ENCODE assay signal across 14 cellular contexts in genomic region chr15:65979316-65979715, GRCh38.
DNase-seq lines count a peak whose midpoint lies in the region; ATAC-seq, FAIRE-seq and TF ChIP-seq lines count a peak whose summit lies in the region.
"Had no signal": no experiment of that assay in that cellular context is flagged by ENCODE, and none has a peak within 500 bp of the region (broad histone marks: within the 10 kb centered on the region; RNA-seq: fewer than 3 reads in every experiment).

No MANE protein-coding gene starts in this region.

- no peak for FAIRE-seq in keratinocyte (lab: Jason Lieb, UNC)

- H3K79me2 ChIP-seq in keratinocyte (ENCODE audit: control insufficient read depth, insufficient read depth, low read length) = no peaks in the 10 kb centered on the region

- peaks cover 7% of the 10 kb centered on the region for H3K4me1 ChIP-seq in keratinocyte (ENCODE audit: control insufficient read depth, extremely low read depth, insufficient read depth, low read length)
- peaks cover 4% of the 10 kb centered on the region for H3K4me1 ChIP-seq in upper lobe of right lung

- no peaks in the 10 kb centered on the region for H4K20me1 ChIP-seq in keratinocyte (ENCODE audit: control insufficient read depth, extremely low read depth, insufficient read depth, low read length)

- in situ Hi-C loops in Caki2 (cut with HindIII; ENCODE audit: low pct_unique_long_range_greater_than_20kb, low sequenced_read_pairs) = no loop called here

- H3K27me3 ChIP-seq in keratinocyte (ENCODE audit: control insufficient read depth, extremely low read depth, insufficient read depth, low read length) = peaks cover 27% of the 10 kb centered on the region
- peaks cover 31% of the 10 kb centered on the region for H3K27me3 ChIP-seq in upper lobe of right lung

- H3K27ac ChIP-seq in keratinocyte (ENCODE audit: control insufficient read depth, insufficient read depth, low read length) (no peak overlapping the region), upper lobe of right lung (no peak overlapping the region)

- H3K36me3 ChIP-seq in keratinocyte (ENCODE audit: control insufficient read depth in 2 of 2, extremely low read depth in 1 of 2, insufficient read depth in 2 of 2, low read length in 2 of 2) = no peaks in the 10 kb centered on the region
- no peaks in the 10 kb centered on the region for H3K36me3 ChIP-seq in upper lobe of right lung

- no peak overlapping the region for H3K9ac ChIP-seq in keratinocyte (ENCODE audit: control insufficient read depth, extremely low read depth, insufficient read depth, low read length)

- peak; percentile 34 for DNase-seq in Caki2 (ENCODE audit: low read depth)
- DNase-seq in UCSD-AML1 (lab: John Stamatoyannopoulos, UW; ENCODE audit: unreplicated experiment) = peak; percentile 36
- DNase-seq in keratinocyte (ENCODE audit: low read depth, low spot score) = no peak
- no peak for DNase-seq in stimulated activated CD4-positive, alpha-beta T cell treated with anti-CD3 and anti-CD28 coated beads, Interleukin-12 subunit alpha, Interleukin-12 subunit beta, amount 100 ng/mL, for 4 hours
- DNase-seq in NCI-H2107 treated with DMSO at 0.1 percent for 48 hours (lab: John Stamatoyannopoulos, UW; ENCODE audit: unreplicated experiment) = no peak
- no peak for DNase-seq in HT-29 (ENCODE audit: low spot score)
- no peak for DNase-seq in upper lobe of right lung
- DNase-seq: activated B cell treated with CpG ODN at 0.5 μM for 24 hours; activated naive CD8-positive, alpha-beta T cell treated with anti-CD3 and anti-CD28 coated beads, Interleukin-2, amount 50 U/mL, for 24 hours; GF-D8; Kasumi-1; NCI-H2029 treated with DMSO at 0.1 percent for 48 hours had no signal

- intact Hi-C loops in upper lobe of right lung (cut with DNase I) = no loop called here

- dilution Hi-C loops in keratinocyte (cut with MboI; ENCODE audit: extremely low pct_ligation_motif_present, low sequenced_read_pairs) = no loop called here

- H3K4me3 ChIP-seq in keratinocyte (ENCODE audit: control insufficient read depth in 2 of 3, extremely low read depth in 1 of 3, insufficient read depth in 2 of 3, low read depth in 1 of 3, low read length in 3 of 3) = no peak overlapping the region
- no peak overlapping the region for H3K4me3 ChIP-seq in upper lobe of right lung

- H3K9me1 ChIP-seq in keratinocyte (ENCODE audit: control insufficient read depth, extremely low read depth, insufficient read depth, low read length) = no peaks in the 10 kb centered on the region

- ATAC-seq in GM21786 (IDR thresholded peaks at IDR 0.05; ENCODE audit: unreplicated experiment) = peak; percentile 50
- no peak for ATAC-seq in upper lobe of right lung
- ATAC-seq: activated naive CD8-positive, alpha-beta T cell treated with anti-CD3 and anti-CD28 coated beads, Interleukin-2, amount 50 U/mL, for 24 hours; SK-N-SH treated with all-trans-retinoic acid at 6 μM for 48 hours had no signal

- TF ChIP-seq CTCF in keratinocyte (optimal IDR thresholded peaks at IDR 0.05 in 1 of 3, IDR thresholded peaks at IDR 0.05 in 1 of 3, conservative IDR thresholded peaks at IDR 0.05 in 1 of 3; ENCODE audit: extremely low read depth in 1 of 3, insufficient read depth in 2 of 3, low read length in 3 of 3) = no peak
- TF ChIP-seq CTCF in upper lobe of right lung (IDR thresholded peaks at IDR 0.05) = no peak

- peak overlapping the region; percentile 0 for H3K4me2 ChIP-seq in keratinocyte (ENCODE audit: control insufficient read depth, extremely low read depth, insufficient read depth, low read depth, low read length)

- H3K9me3 ChIP-seq in keratinocyte (ENCODE audit: control insufficient read depth, low read depth, low read length) = no peaks in the 10 kb centered on the region
- no peaks in the 10 kb centered on the region for H3K9me3 ChIP-seq in upper lobe of right lung

- H2AFZ ChIP-seq in keratinocyte (ENCODE audit: control insufficient read depth, low read length) = no peak overlapping the region

Comparison
In these comparisons a context has a peak if more than half of its experiments do, and no peak if none do; other contexts are left out.
1. DNase-seq: peak in Caki2 (single experiment) and UCSD-AML1 (single experiment); none in keratinocyte (single experiment), stimulated activated CD4-positive, alpha-beta T cell treated with anti-CD3 and anti-CD28 coated beads, Interleukin-12 subunit alpha, Interleukin-12 subunit beta, amount 100 ng/mL, for 4 hours (single experiment), NCI-H2107 treated with DMSO at 0.1 percent for 48 hours (single experiment), HT-29 (single experiment) and upper lobe of right lung (single experiment).